1 cellular context compared by ENCODE assay signal in the genomic region with DNA sequence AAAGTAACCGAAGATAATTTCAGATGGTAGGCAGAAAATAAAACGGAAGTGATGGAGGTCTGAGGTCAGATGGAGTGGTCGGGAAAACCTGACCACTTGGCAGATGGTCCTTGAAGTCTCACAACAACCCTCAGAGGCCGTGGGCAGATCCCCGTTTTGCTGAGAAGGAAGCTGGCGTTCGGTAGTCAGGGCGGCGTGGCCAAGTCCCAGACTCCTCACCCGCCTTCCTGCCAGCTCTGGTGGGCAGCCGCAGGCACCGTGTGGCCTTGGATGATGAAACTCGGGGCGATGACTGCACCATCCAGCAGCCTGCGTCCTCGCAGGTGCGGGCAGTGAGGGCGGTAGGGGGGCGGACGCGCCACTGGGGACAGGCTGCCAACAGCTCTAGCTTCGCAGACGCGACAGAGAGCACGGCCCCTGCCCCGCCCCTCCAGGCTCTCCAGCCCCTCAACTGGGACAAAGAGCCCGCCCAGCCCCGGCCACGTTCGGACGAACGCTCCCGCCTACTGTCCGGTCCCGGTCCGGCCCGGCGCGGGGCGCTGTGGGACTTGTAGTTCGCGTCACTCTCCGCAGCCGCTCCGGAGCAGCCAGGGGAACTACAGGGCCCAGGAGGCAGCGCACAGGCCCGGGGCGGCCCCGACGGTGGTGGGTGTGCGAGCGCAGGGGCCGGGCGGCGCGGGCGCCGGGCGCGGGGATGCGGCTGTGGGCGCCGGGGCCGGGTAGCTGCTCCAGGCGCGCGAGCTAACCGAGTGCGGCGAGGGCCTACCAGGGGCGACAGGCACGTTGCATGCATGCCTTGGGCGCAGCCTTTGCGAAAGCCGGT.
TF ChIP-seq lines count a peak whose summit lies in the region.

Gene GPT2, plus strand, starts transcription at position 673 of the 823 bp plus-strand sequence. CDS start 354 bp downstream, outside the sequence.

TF ChIP-seq in Ishikawa, 13 proteins besides CTCF, POLR2A, EP300 and RAD21 (continued from another document):
- TF ChIP-seq TCF12 (IDR thresholded peaks at IDR 0.05; ENCODE audit: low read depth) (peak; percentile 32; the same call in 1 of the 2 replicates), FOXM1 (IDR thresholded peaks at IDR 0.05; ENCODE audit: borderline replicate concordance, low read depth) (no peak), CREB1 (IDR thresholded peaks at IDR 0.05; ENCODE audit: low read depth) (peak; percentile 27; the same call in 1 of the 2 replicates), YY1 (IDR thresholded peaks at IDR 0.05; ENCODE audit: low read depth) (no peak)
